1 cellular context compared by ENCODE assay signal in genomic region chr2:49146412-49146811, GRCh38.
TF ChIP-seq lines count a peak whose summit lies in the region.

No MANE protein-coding gene starts in this region.

TF ChIP-seq in GM23338, 12 proteins besides CTCF, POLR2A, EP300 and RAD21 (continued from another document):
- TF ChIP-seq EZH2 (IDR thresholded peaks at IDR 0.05; ENCODE audit: low read depth, unreplicated experiment) (no peak), ZNF114 (CRISPR knock-in tag; IDR thresholded peaks at IDR 0.05) (no peak), ETS1 (IDR thresholded peaks at IDR 0.05) (no peak), CREB1 (CRISPR knock-in tag; IDR thresholded peaks at IDR 0.05; ENCODE audit: low read depth) (no peak), ZNF462 (CRISPR knock-in tag; IDR thresholded peaks at IDR 0.05) (no peak), EZH2phosphoT487 (IDR thresholded peaks at IDR 0.05; ENCODE audit: unreplicated experiment) (no peak), ZNF331 (CRISPR knock-in tag; IDR thresholded peaks at IDR 0.05; ENCODE audit: low read depth) (no peak), JUNB (IDR thresholded peaks at IDR 0.05; ENCODE audit: unreplicated experiment) (no peak), NANOG (IDR thresholded peaks at IDR 0.05; ENCODE audit: borderline replicate concordance) (no peak)
